Comparison of ENCODE assay signal across 23 cellular contexts in the genomic region with DNA sequence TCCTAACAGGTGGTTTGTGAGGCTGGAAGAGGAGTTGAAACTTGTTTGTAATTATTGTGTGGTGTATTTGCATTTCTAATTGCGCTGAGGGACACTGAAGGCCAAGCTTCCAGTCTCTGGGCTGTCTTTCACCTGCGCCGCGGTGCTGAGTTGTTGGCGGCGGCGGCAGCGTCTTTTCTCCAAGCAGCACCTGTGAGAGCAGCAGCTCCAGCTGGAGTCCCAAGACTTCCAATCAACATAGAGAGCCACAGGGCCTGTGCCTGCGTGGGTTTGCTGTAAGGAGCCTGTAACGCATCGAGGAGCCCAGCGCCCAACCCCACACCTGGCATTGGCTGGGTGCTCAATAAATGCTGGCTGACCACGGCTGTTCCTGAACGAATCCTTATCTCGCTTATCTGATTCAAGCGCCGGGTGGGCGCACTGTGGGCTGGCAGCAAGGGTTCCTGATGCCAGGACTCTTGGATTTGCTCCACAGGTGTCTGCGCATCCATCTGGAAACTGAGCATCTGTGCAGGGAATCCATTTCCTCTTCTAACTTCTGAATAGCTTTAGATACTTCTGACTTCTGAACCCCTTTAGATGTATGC.
DNase-seq lines count a peak whose midpoint lies in the region; FAIRE-seq and TF ChIP-seq lines count a peak whose summit lies in the region.
"Had no signal": no experiment of that assay in that cellular context is flagged by ENCODE, and none has a peak within 500 bp of the region (broad histone marks: within the 10 kb centered on the region; RNA-seq: fewer than 3 reads in every experiment).

No MANE protein-coding gene starts in this region.

- H2BK120ac ChIP-seq in H1 (replicated peaks; ENCODE audit: low read depth, low read length): no peak overlapping the region

- H3K27ac Mint-ChIP-seq in CD4-positive, alpha-beta memory T cell: no peak overlapping the region
- H3K27ac Mint-ChIP-seq: CD8-positive, alpha-beta memory T cell; T-helper 1 cell treated with Interleukin-12 subunit alpha and Interleukin-12 subunit beta and Interleukin-4 antibody, amounts not matched to agents 30 μg/mL and 1 μg/mL, for 36 hours had no signal

- H3K14ac ChIP-seq in H1 (ENCODE audit: insufficient read length): no peak overlapping the region

- TF ChIP-seq RAD21 in H1 (IDR thresholded peaks at IDR 0.05 in 1 of 2, conservative IDR thresholded peaks at IDR 0.05 in 1 of 2; ENCODE audit: low read depth in 2 of 2, low read length in 2 of 2): no peak

- no peak overlapping the region for H3K4me3 Mint-ChIP-seq in CD4-positive, alpha-beta memory T cell
- H3K4me3 Mint-ChIP-seq: CD8-positive, alpha-beta memory T cell; T-helper 1 cell treated with Interleukin-12 subunit alpha and Interleukin-12 subunit beta and Interleukin-4 antibody, amounts not matched to agents 30 μg/mL and 1 μg/mL, for 36 hours had no signal

- no peak overlapping the region for H3K4ac ChIP-seq in H1 (replicated peaks; ENCODE audit: insufficient read length, low read depth, low read length)

- 75% methylated on average over 19 of the region's 19 CpGs; no CpG with 5 or more reads in 1 of the 2 experiments for WGBS in H1 (ENCODE audit: extremely low coverage in 1 of 2, insufficient coverage in 1 of 2, insufficient read length in 1 of 2, insufficient replicate concordance in 2 of 2, low coverage in 1 of 2, low lambda C conversion rate in 2 of 2, missing lambda C conversion rate in 1 of 2), 2 experiments

- no peak overlapping the region for H3K4me3 ChIP-seq in H1 (ENCODE audit: extremely low read depth in 1 of 4, insufficient read depth in 2 of 4, low read depth in 3 of 4, low read length in 4 of 4)
- H3K4me3 ChIP-seq in CD4-positive, alpha-beta memory T cell (ENCODE audit: low read length in 2 of 2): no peak overlapping the region

- no peaks in the 10 kb centered on the region for H3K79me1 ChIP-seq in H1 (ENCODE audit: low read depth, low read length)

- FAIRE-seq in H1 (lab: Jason Lieb, UNC): no peak
- FAIRE-seq: A204.1, G401.6, H54 had no signal

- no peak overlapping the region for H2BK15ac ChIP-seq in H1 (ENCODE audit: low read length)

- no peak overlapping the region for H2BK5ac ChIP-seq in H1 (ENCODE audit: low read depth, low read length)

- no peak overlapping the region for H4K5ac ChIP-seq in H1 (ENCODE audit: insufficient read length, low read depth, low read length)

- H3K9me3 ChIP-seq in H1 (ENCODE audit: insufficient read depth in 2 of 2, low read depth in 1 of 2, low read length in 1 of 2): no peaks in the 10 kb centered on the region
- no peaks in the 10 kb centered on the region for H3K9me3 ChIP-seq in CD4-positive, alpha-beta memory T cell (ENCODE audit: control insufficient read depth in 1 of 2, low read length in 2 of 2)
- H3K9me3 ChIP-seq: SK-N-SH had no signal

- H4K91ac ChIP-seq in H1 (replicated peaks; ENCODE audit: insufficient read length, low read length): no peak overlapping the region

- peaks cover 5 to 10% of the 10 kb centered on the region in 2 donors for H3K27me3 Mint-ChIP-seq in CD4-positive, alpha-beta memory T cell

- H3K36me3 Mint-ChIP-seq in CD4-positive, alpha-beta memory T cell: no peaks in the 10 kb centered on the region
- H3K36me3 Mint-ChIP-seq: CD8-positive, alpha-beta memory T cell had no signal

- no peak overlapping the region for H2BK12ac ChIP-seq in H1 (ENCODE audit: low read depth, low read length)

- H3K4me1 ChIP-seq in H1 (replicated peaks in 1 of 4; ENCODE audit: control insufficient read depth in 3 of 4, insufficient read depth in 4 of 4, low read length in 3 of 4): peaks cover 0 to 6% (median 2%) of the 10 kb centered on the region in 4 experiments; a peak in 2 of 7 replicates
- no peaks in the 10 kb centered on the region for H3K4me1 ChIP-seq in CD4-positive, alpha-beta memory T cell (ENCODE audit: insufficient read depth, low read length)

- H3K36me3 ChIP-seq in H1 (ENCODE audit: control insufficient read depth in 2 of 4, insufficient read depth in 4 of 4, low read length in 3 of 4): no peaks in the 10 kb centered on the region
- no peaks in the 10 kb centered on the region for H3K36me3 ChIP-seq in CD4-positive, alpha-beta memory T cell (ENCODE audit: insufficient read depth, low read length)

- no peak overlapping the region for H3K27ac ChIP-seq in H1 (ENCODE audit: low read depth, low read length)
- no peak overlapping the region for H3K27ac ChIP-seq in CD4-positive, alpha-beta memory T cell (ENCODE audit: low read depth, low read length)
- H3K27ac ChIP-seq: HL-60 had no signal

- H2AFZ ChIP-seq in H1 (ENCODE audit: low read length): no peak overlapping the region

- H2AK5ac ChIP-seq in H1 (ENCODE audit: low read depth, low read length): no peak overlapping the region

- no peak overlapping the region for H3K4me2 ChIP-seq in H1 (ENCODE audit: insufficient read depth in 1 of 2, low read depth in 2 of 2, low read length in 2 of 2)
- H3K4me2 ChIP-seq: SK-N-SH had no signal

- no peak overlapping the region for H3K9ac ChIP-seq in H1 (replicated peaks in 1 of 4; ENCODE audit: extremely low read depth in 1 of 4, low read depth in 3 of 4, low read length in 3 of 4)
- H3K9ac ChIP-seq: SK-N-SH had no signal

- peak overlapping the region; percentile 2; the same call in 1 of the 2 replicates for H4K8ac ChIP-seq in H1 (ENCODE audit: extremely low read depth, insufficient read depth, low read length)

- no peaks in the 10 kb centered on the region for H3K23me2 ChIP-seq in H1 (ENCODE audit: low read depth, low read length)

- no peak for TF ChIP-seq EP300 in H1 (IDR thresholded peaks at IDR 0.05; ENCODE audit: borderline replicate concordance in 1 of 2, low read depth in 2 of 2, low read length in 2 of 2)

- no peaks in the 10 kb centered on the region for H3K9me3 Mint-ChIP-seq in CD4-positive, alpha-beta memory T cell
- H3K9me3 Mint-ChIP-seq: T-helper 1 cell treated with Interleukin-12 subunit alpha and Interleukin-12 subunit beta and Interleukin-4 antibody, amounts not matched to agents 30 μg/mL and 1 μg/mL, for 36 hours had no signal

- no peak for TF ChIP-seq POLR2A in H1 (IDR thresholded peaks at IDR 0.05; ENCODE audit: control extremely low read depth in 1 of 2, low read depth in 2 of 2, low read length in 2 of 2)

- intact Hi-C loops in CD4-positive, alpha-beta memory T cell (cut with micrococcal nuclease): no loop called here

- CTCF ChIA-PET in H1 (lab: Charles Lee; ENCODE audit: partially characterized antibody): interaction anchor here (0.7 to 1.5 kb wide), 2 partner anchors 48 to 403 kb away, joined by 3 to 4 read pairs; no protein-coding TSS in a partner anchor
- CTCF ChIA-PET in CD4-positive, alpha-beta memory T cell (lab: Charles Lee; ENCODE audit: partially characterized antibody): interaction anchor here (1.1 kb wide), 1 partner anchor 12 kb away, joined by 3 read pairs; no protein-coding TSS in a partner anchor

- H3K79me2 ChIP-seq in H1 (ENCODE audit: control insufficient read depth in 1 of 2, insufficient read depth in 2 of 2, low read length in 2 of 2): no peaks in the 10 kb centered on the region

- TF ChIP-seq CTCF in H1 (IDR thresholded peaks at IDR 0.05; ENCODE audit: control extremely low read depth in 1 of 3, insufficient read depth in 1 of 3, low read depth in 1 of 3, low read length in 3 of 3): no peak

- POLR2A ChIA-PET in H1 (lab: Charles Lee; ENCODE audit: partially characterized antibody): interaction anchor here (0.5 kb wide), 1 partner anchor 107 kb away, joined by 3 read pairs; no protein-coding TSS in a partner anchor
- POLR2A ChIA-PET in CD4-positive, alpha-beta memory T cell (lab: Charles Lee; ENCODE audit: partially characterized antibody): no interaction called here

- H2BK20ac ChIP-seq in H1 (ENCODE audit: low read length): no peak overlapping the region

- H3K27me3 ChIP-seq in H1 (replicated peaks in 1 of 4; ENCODE audit: control insufficient read depth in 3 of 4, extremely low read depth in 1 of 4, insufficient read depth in 3 of 4, low read length in 3 of 4): no peaks in the 10 kb centered on the region
- no peaks in the 10 kb centered on the region for H3K27me3 ChIP-seq in CD4-positive, alpha-beta memory T cell (ENCODE audit: insufficient read depth, low read length)

- no peak overlapping the region for H3K23ac ChIP-seq in H1 (ENCODE audit: insufficient read length)

- H4K20me1 ChIP-seq in H1 (replicated peaks in 1 of 2; ENCODE audit: control insufficient read depth in 1 of 2, insufficient read depth in 2 of 2, low read length in 2 of 2): peaks cover 0 to 2% of the 10 kb centered on the region in 2 experiments

- peak; percentile 1 to 2 for DNase-seq in NCI-H524 (lab: John Stamatoyannopoulos, UW)
- no peak for DNase-seq in NCI-H524 treated with DMSO at 0.1 percent for 48 hours (lab: John Stamatoyannopoulos, UW)
- peak; percentile 43 for DNase-seq in NCI-H2171 (lab: John Stamatoyannopoulos, UW)
- no peak for DNase-seq in H1 (ENCODE audit: low read depth in 1 of 2, low spot score in 2 of 2)
- DNase-seq in HT-29 (ENCODE audit: low spot score): no peak
- DNase-seq in CD4-positive, alpha-beta memory T cell: no peak
- DNase-seq in NCI-H82 (lab: John Stamatoyannopoulos, UW): no peak
- DNase-seq: CD8-positive, alpha-beta memory T cell; DMS153; NCI-H1048; NCI-H1930; NCI-H2107; NCI-H2227 treated with DMSO at 0.1 percent for 48 hours; NCI-H774; NK-92 treated with Interleukin-12 subunit alpha and Interleukin-12 subunit beta, amount 100 ng/mL, for 24 hours; PC-3; SK-N-SH; SW 1271 had no signal

- H3K4me1 Mint-ChIP-seq in CD4-positive, alpha-beta memory T cell: peaks cover 0 to 1% (median 0%) of the 10 kb centered on the region in 4 donors
- H3K4me1 Mint-ChIP-seq: CD8-positive, alpha-beta memory T cell had no signal

- no peak overlapping the region for H3K56ac ChIP-seq in H1 (replicated peaks; ENCODE audit: insufficient read length, low read depth, low read length)

- H3K18ac ChIP-seq in H1 (ENCODE audit: extremely low read depth, low read length): no peak overlapping the region

TF ChIP-seq in H1, 55 proteins besides CTCF, POLR2A, EP300 and RAD21:
- TF ChIP-seq, protein P1, sequence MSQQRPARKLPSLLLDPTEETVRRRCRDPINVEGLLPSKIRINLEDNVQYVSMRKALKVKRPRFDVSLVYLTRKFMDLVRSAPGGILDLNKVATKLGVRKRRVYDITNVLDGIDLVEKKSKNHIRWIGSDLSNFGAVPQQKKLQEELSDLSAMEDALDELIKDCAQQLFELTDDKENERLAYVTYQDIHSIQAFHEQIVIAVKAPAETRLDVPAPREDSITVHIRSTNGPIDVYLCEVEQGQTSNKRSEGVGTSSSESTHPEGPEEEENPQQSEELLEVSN (IDR thresholded peaks at IDR 0.05): no peak

Comparison
In these comparisons a context has a peak if more than half of its experiments do, and no peak if none do; other contexts are left out.
1. DNase-seq: peak in NCI-H524 (2 of 2) and NCI-H2171 (single experiment); none in NCI-H524 treated with DMSO at 0.1 percent for 48 hours (single experiment), H1 (0 of 2), HT-29 (single experiment), CD4-positive, alpha-beta memory T cell (0 of 5) and NCI-H82 (single experiment).